In the genomic region with DNA sequence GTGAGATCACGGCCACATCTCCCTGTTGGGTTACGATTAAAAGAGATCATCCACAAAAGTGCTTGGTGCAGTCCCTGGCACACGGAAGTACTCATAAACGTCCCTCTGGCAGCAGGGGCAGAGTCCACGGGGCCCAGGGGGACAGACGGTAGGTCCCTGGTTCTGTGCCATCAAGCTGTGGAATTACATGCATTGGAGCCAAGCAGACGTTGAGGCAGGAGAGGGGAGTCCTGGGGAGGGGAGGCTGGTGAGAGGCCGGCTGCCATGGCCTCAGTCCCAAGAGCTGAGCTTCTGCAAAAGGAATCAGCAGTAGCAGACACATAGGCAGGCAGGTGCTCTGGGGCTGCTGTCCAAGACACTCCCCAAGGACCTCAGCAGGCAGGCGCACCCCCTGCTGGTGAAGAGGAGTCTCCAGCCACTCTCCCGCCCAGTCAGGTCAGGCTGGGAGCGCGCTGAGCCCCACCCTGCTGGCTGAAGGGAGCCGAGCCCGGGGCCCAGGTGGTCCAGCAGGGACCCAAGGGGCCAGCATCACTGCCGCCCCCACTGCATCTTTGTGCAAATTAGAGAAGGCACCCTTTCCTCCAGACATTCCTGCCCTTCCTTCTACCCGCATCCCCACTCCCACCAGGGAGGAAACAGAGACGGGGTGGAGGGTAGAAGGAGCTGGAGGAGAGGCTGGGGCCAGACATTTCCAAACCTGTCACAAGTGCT, we compare ENCODE assay signal across 1 cellular context.
TF ChIP-seq lines count a peak whose summit lies in the region.

No MANE protein-coding gene starts in this region.

TF ChIP-seq in HepG2, 621 proteins besides CTCF, POLR2A, EP300 and RAD21 (continued from another document and continues in another):
- TF ChIP-seq, protein P1, sequence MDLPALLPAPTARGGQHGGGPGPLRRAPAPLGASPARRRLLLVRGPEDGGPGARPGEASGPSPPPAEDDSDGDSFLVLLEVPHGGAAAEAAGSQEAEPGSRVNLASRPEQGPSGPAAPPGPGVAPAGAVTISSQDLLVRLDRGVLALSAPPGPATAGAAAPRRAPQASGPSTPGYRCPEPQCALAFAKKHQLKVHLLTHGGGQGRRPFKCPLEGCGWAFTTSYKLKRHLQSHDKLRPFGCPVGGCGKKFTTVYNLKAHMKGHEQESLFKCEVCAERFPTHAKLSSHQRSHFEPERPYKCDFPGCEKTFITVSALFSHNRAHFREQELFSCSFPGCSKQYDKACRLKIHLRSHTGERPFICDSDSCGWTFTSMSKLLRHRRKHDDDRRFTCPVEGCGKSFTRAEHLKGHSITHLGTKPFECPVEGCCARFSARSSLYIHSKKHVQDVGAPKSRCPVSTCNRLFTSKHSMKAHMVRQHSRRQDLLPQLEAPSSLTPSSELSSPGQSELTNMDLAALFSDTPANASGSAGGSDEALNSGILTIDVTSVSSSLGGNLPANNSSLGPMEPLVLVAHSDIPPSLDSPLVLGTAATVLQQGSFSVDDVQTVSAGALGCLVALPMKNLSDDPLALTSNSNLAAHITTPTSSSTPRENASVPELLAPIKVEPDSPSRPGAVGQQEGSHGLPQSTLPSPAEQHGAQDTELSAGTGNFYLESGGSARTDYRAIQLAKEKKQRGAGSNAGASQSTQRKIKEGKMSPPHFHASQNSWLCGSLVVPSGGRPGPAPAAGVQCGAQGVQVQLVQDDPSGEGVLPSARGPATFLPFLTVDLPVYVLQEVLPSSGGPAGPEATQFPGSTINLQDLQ (CRISPR knock-in tag; IDR thresholded peaks at IDR 0.05) = no peak
- TF ChIP-seq KLF16 (CRISPR knock-in tag; IDR thresholded peaks at IDR 0.05) = peak in 1 of 2 experiments; percentile 49; a peak in 1 of 4 replicates
- TF ChIP-seq, protein P2, sequence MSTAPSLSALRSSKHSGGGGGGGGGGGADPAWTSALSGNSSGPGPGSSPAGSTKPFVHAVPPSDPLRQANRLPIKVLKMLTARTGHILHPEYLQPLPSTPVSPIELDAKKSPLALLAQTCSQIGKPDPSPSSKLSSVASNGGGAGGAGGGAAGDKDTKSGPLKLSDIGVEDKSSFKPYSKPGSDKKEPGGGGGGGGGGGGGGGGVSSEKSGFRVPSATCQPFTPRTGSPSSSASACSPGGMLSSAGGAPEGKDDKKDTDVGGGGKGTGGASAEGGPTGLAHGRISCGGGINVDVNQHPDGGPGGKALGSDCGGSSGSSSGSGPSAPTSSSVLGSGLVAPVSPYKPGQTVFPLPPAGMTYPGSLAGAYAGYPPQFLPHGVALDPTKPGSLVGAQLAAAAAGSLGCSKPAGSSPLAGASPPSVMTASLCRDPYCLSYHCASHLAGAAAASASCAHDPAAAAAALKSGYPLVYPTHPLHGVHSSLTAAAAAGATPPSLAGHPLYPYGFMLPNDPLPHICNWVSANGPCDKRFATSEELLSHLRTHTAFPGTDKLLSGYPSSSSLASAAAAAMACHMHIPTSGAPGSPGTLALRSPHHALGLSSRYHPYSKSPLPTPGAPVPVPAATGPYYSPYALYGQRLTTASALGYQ (CRISPR knock-in tag; IDR thresholded peaks at IDR 0.05) = no peak; the same call in 1 of the 2 replicates
- TF ChIP-seq ZNF17 (CRISPR knock-in tag; IDR thresholded peaks at IDR 0.05) = no peak
- no peak; the same call in 1 of the 2 replicates for TF ChIP-seq NCOA2 (CRISPR knock-in tag; IDR thresholded peaks at IDR 0.05)
- no peak for TF ChIP-seq HES4 (CRISPR knock-in tag; IDR thresholded peaks at IDR 0.05; ENCODE audit: borderline replicate concordance)
- TF ChIP-seq HMGA1 (CRISPR knock-in tag; conservative IDR thresholded peaks at IDR 0.05) = no peak
- 0 out of 2 replicates have a peak, but pooled peaks have one; percentile 33 for TF ChIP-seq NKX3-1 (CRISPR knock-in tag; IDR thresholded peaks at IDR 0.05)
- TF ChIP-seq ZNF619 (CRISPR knock-in tag; IDR thresholded peaks at IDR 0.05) = peak; percentile 60; the same call in 1 of the 2 replicates
- TF ChIP-seq, protein P3, sequence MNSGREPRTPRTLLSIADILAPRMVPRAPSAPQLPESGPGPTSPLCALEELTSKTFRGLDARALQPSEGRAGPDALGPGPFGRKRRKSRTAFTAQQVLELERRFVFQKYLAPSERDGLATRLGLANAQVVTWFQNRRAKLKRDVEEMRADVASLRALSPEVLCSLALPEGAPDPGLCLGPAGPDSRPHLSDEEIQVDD (CRISPR knock-in tag; IDR thresholded peaks at IDR 0.05; ENCODE audit: borderline replicate concordance) = no peak
- TF ChIP-seq, protein P4, sequence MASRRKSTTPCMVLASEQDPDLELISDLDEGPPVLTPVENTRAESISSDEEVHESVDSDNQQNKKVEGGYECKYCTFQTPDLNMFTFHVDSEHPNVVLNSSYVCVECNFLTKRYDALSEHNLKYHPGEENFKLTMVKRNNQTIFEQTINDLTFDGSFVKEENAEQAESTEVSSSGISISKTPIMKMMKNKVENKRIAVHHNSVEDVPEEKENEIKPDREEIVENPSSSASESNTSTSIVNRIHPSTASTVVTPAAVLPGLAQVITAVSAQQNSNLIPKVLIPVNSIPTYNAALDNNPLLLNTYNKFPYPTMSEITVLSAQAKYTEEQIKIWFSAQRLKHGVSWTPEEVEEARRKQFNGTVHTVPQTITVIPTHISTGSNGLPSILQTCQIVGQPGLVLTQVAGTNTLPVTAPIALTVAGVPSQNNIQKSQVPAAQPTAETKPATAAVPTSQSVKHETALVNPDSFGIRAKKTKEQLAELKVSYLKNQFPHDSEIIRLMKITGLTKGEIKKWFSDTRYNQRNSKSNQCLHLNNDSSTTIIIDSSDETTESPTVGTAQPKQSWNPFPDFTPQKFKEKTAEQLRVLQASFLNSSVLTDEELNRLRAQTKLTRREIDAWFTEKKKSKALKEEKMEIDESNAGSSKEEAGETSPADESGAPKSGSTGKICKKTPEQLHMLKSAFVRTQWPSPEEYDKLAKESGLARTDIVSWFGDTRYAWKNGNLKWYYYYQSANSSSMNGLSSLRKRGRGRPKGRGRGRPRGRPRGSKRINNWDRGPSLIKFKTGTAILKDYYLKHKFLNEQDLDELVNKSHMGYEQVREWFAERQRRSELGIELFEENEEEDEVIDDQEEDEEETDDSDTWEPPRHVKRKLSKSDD (CRISPR knock-in tag; IDR thresholded peaks at IDR 0.05; ENCODE audit: low read depth) = no peak
- TF ChIP-seq ZSCAN30 (CRISPR knock-in tag; IDR thresholded peaks at IDR 0.05) = no peak
- no peak for TF ChIP-seq FIP1L1 (IDR thresholded peaks at IDR 0.05; ENCODE audit: borderline replicate concordance, insufficient read depth, low read depth, low read length)
- 0 out of 2 replicates have a peak, but pooled peaks have one; percentile 41 for TF ChIP-seq ZMAT3 (CRISPR knock-in tag; conservative IDR thresholded peaks at IDR 0.05)
- 0 out of 2 replicates have a peak, but pooled peaks have one; percentile 38 for TF ChIP-seq BCL6 (CRISPR knock-in tag; IDR thresholded peaks at IDR 0.05)
- TF ChIP-seq ZBTB21 (CRISPR knock-in tag; IDR thresholded peaks at IDR 0.05) = no peak
- TF ChIP-seq ZNF3 (CRISPR knock-in tag; IDR thresholded peaks at IDR 0.05) = no peak
- TF ChIP-seq, protein P5, sequence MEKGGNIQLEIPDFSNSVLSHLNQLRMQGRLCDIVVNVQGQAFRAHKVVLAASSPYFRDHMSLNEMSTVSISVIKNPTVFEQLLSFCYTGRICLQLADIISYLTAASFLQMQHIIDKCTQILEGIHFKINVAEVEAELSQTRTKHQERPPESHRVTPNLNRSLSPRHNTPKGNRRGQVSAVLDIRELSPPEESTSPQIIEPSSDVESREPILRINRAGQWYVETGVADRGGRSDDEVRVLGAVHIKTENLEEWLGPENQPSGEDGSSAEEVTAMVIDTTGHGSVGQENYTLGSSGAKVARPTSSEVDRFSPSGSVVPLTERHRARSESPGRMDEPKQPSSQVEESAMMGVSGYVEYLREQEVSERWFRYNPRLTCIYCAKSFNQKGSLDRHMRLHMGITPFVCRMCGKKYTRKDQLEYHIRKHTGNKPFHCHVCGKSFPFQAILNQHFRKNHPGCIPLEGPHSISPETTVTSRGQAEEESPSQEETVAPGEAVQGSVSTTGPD (CRISPR knock-in tag; IDR thresholded peaks at IDR 0.05) = no peak
- no peak for TF ChIP-seq ETV5 (CRISPR knock-in tag; IDR thresholded peaks at IDR 0.05; ENCODE audit: borderline replicate concordance)
- TF ChIP-seq ZNF766 (CRISPR knock-in tag; IDR thresholded peaks at IDR 0.05; ENCODE audit: borderline replicate concordance) = no peak
- TF ChIP-seq ZNF569 (CRISPR knock-in tag; IDR thresholded peaks at IDR 0.05; ENCODE audit: borderline replicate concordance) = no peak
- TF ChIP-seq NFE2L1 (CRISPR knock-in tag; IDR thresholded peaks at IDR 0.05; ENCODE audit: borderline replicate concordance) = 0 out of 2 replicates have a peak, but pooled peaks have one; percentile 38
- TF ChIP-seq ZSCAN25 (CRISPR knock-in tag; IDR thresholded peaks at IDR 0.05) = no peak; the same call in 1 of the 2 replicates
- no peak for TF ChIP-seq SIN3B (IDR thresholded peaks at IDR 0.05; ENCODE audit: low read length)
- no peak for TF ChIP-seq ZBTB8A (CRISPR knock-in tag; IDR thresholded peaks at IDR 0.05; ENCODE audit: borderline replicate concordance, low read depth)
- TF ChIP-seq PITX1 (CRISPR knock-in tag; IDR thresholded peaks at IDR 0.05) = peak; percentile 65
- TF ChIP-seq AKAP8 (CRISPR knock-in tag; IDR thresholded peaks at IDR 0.05) = no peak
- TF ChIP-seq SIN3A (IDR thresholded peaks at IDR 0.05; ENCODE audit: borderline replicate concordance, low read depth, low read length) = 0 out of 2 replicates have a peak, but pooled peaks have one; percentile 32
- peak; percentile 68; the same call in 1 of the 2 replicates for TF ChIP-seq ZNF331 (CRISPR knock-in tag; IDR thresholded peaks at IDR 0.05)
- no peak for TF ChIP-seq ATM (IDR thresholded peaks at IDR 0.05; ENCODE audit: borderline replicate concordance)
- TF ChIP-seq, protein P6, sequence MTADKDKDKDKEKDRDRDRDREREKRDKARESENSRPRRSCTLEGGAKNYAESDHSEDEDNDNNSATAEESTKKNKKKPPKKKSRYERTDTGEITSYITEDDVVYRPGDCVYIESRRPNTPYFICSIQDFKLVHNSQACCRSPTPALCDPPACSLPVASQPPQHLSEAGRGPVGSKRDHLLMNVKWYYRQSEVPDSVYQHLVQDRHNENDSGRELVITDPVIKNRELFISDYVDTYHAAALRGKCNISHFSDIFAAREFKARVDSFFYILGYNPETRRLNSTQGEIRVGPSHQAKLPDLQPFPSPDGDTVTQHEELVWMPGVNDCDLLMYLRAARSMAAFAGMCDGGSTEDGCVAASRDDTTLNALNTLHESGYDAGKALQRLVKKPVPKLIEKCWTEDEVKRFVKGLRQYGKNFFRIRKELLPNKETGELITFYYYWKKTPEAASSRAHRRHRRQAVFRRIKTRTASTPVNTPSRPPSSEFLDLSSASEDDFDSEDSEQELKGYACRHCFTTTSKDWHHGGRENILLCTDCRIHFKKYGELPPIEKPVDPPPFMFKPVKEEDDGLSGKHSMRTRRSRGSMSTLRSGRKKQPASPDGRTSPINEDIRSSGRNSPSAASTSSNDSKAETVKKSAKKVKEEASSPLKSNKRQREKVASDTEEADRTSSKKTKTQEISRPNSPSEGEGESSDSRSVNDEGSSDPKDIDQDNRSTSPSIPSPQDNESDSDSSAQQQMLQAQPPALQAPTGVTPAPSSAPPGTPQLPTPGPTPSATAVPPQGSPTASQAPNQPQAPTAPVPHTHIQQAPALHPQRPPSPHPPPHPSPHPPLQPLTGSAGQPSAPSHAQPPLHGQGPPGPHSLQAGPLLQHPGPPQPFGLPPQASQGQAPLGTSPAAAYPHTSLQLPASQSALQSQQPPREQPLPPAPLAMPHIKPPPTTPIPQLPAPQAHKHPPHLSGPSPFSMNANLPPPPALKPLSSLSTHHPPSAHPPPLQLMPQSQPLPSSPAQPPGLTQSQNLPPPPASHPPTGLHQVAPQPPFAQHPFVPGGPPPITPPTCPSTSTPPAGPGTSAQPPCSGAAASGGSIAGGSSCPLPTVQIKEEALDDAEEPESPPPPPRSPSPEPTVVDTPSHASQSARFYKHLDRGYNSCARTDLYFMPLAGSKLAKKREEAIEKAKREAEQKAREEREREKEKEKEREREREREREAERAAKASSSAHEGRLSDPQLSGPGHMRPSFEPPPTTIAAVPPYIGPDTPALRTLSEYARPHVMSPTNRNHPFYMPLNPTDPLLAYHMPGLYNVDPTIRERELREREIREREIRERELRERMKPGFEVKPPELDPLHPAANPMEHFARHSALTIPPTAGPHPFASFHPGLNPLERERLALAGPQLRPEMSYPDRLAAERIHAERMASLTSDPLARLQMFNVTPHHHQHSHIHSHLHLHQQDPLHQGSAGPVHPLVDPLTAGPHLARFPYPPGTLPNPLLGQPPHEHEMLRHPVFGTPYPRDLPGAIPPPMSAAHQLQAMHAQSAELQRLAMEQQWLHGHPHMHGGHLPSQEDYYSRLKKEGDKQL (CRISPR knock-in tag; IDR thresholded peaks at IDR 0.05; ENCODE audit: low read depth) = no peak
- peak; percentile 41; the same call in 1 of the 2 replicates for TF ChIP-seq TRIM24 (CRISPR knock-in tag; IDR thresholded peaks at IDR 0.05)
- TF ChIP-seq, protein P7, sequence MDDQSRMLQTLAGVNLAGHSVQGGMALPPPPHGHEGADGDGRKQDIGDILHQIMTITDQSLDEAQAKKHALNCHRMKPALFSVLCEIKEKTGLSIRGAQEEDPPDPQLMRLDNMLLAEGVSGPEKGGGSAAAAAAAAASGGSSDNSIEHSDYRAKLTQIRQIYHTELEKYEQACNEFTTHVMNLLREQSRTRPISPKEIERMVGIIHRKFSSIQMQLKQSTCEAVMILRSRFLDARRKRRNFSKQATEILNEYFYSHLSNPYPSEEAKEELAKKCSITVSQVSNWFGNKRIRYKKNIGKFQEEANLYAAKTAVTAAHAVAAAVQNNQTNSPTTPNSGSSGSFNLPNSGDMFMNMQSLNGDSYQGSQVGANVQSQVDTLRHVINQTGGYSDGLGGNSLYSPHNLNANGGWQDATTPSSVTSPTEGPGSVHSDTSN (CRISPR knock-in tag; IDR thresholded peaks at IDR 0.05; ENCODE audit: borderline replicate concordance) = no peak
- no peak for TF ChIP-seq ARID2 (CRISPR knock-in tag; IDR thresholded peaks at IDR 0.05; ENCODE audit: borderline replicate concordance)
- TF ChIP-seq, protein P8, sequence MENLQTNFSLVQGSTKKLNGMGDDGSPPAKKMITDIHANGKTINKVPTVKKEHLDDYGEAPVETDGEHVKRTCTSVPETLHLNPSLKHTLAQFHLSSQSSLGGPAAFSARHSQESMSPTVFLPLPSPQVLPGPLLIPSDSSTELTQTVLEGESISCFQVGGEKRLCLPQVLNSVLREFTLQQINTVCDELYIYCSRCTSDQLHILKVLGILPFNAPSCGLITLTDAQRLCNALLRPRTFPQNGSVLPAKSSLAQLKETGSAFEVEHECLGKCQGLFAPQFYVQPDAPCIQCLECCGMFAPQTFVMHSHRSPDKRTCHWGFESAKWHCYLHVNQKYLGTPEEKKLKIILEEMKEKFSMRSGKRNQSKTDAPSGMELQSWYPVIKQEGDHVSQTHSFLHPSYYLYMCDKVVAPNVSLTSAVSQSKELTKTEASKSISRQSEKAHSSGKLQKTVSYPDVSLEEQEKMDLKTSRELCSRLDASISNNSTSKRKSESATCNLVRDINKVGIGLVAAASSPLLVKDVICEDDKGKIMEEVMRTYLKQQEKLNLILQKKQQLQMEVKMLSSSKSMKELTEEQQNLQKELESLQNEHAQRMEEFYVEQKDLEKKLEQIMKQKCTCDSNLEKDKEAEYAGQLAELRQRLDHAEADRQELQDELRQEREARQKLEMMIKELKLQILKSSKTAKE (CRISPR knock-in tag; IDR thresholded peaks at IDR 0.05; ENCODE audit: borderline replicate concordance) = peak; percentile 56; the same call in 1 of the 2 replicates
- peak; percentile 39; the same call in 1 of the 2 replicates for TF ChIP-seq ERF (CRISPR knock-in tag; IDR thresholded peaks at IDR 0.05)
- TF ChIP-seq MBD4 (IDR thresholded peaks at IDR 0.05; ENCODE audit: borderline replicate concordance, low read length) = no peak
- TF ChIP-seq ZNF720 (CRISPR knock-in tag; IDR thresholded peaks at IDR 0.05) = no peak
- no peak for TF ChIP-seq NFIC (IDR thresholded peaks at IDR 0.05; ENCODE audit: low read length)
- no peak for TF ChIP-seq MTA3 (CRISPR knock-in tag; IDR thresholded peaks at IDR 0.05)
- peak; percentile 77 for TF ChIP-seq ZNF350 (CRISPR knock-in tag; IDR thresholded peaks at IDR 0.05; ENCODE audit: borderline replicate concordance, low read depth)
- peak; percentile 77; the same call in 1 of the 2 replicates for TF ChIP-seq ZFP41 (CRISPR knock-in tag; IDR thresholded peaks at IDR 0.05; ENCODE audit: borderline replicate concordance)
